In genomic region chr17:57507828-57508227, GRCh38 we compare ENCODE assay signal across 20 cellular contexts.
DNase-seq lines count a peak whose midpoint lies in the region; ATAC-seq and TF ChIP-seq lines count a peak whose summit lies in the region.
"Had no signal": no experiment of that assay in that cellular context is flagged by ENCODE, and none has a peak within 500 bp of the region (broad histone marks: within the 10 kb centered on the region; RNA-seq: fewer than 3 reads in every experiment).

No MANE protein-coding gene starts in this region.

- peaks cover 10% of the 10 kb centered on the region for H3K4me1 ChIP-seq in right cardiac atrium (ENCODE audit: control insufficient read depth, insufficient read depth, low read length)
- peaks cover 0 to 32% of the 10 kb centered on the region in 2 donors for H3K4me1 ChIP-seq in right atrium auricular region
- H3K4me1 ChIP-seq in ascending aorta, result peaks cover 0 to 13% of the 10 kb centered on the region in 2 donors

- WGBS in right cardiac atrium, result 61% methylated on average over 8 of the region's 8 CpGs

- intact Hi-C loops in right cardiac atrium (cut with DNase I) (no loop called here), ascending aorta (cut with DNase I) (no loop called here), left colon (cut with DNase I, micrococcal nuclease) (no loop called here)

- ATAC-seq in right cardiac atrium, result peak; percentile 9 to 23
- ATAC-seq in left colon, result no peak
- ATAC-seq: psoas muscle had no signal

- no peaks in the 10 kb centered on the region for H3K36me3 ChIP-seq in right atrium auricular region
- H3K36me3 ChIP-seq in ascending aorta, result no peaks in the 10 kb centered on the region
- H3K36me3 ChIP-seq: adrenal gland, cardiac muscle cell had no signal

- H3K27ac ChIP-seq in right cardiac atrium (ENCODE audit: low read length), result peak overlapping the region; percentile 19
- no peak overlapping the region for H3K27ac ChIP-seq in right atrium auricular region
- H3K27ac ChIP-seq in layer of hippocampus (ENCODE audit: low read depth, low read length), result peak overlapping the region; percentile 13
- H3K27ac ChIP-seq in ascending aorta, result no peak overlapping the region
- H3K27ac ChIP-seq: cardiac muscle cell, psoas muscle, RWPE1 had no signal

- no peak for DNase-seq in right cardiac atrium
- DNase-seq in right atrium auricular region (ENCODE audit: low spot score), result no peak
- peak; percentile 33 to 67 for DNase-seq in SHP77 (lab: John Stamatoyannopoulos, UW)
- no peak for DNase-seq in activated gamma-delta T cell treated with Interleukin-2 at 50 U/mL for 16 hours
- DNase-seq in ascending aorta (ENCODE audit: low spot score in 2 of 2), result no peak
- DNase-seq in left colon, result no peak
- DNase-seq: activated CD4-positive, CD25-positive, alpha-beta regulatory T cell treated with anti-CD3 and anti-CD28 coated beads, Interleukin-2, amount 50 U/mL, for 72 hours; CD4-positive, alpha-beta memory T cell; KG1; midbrain; NCI-H1048; NCI-H2107; psoas muscle; small intestine; stimulated activated CD4-positive, alpha-beta T cell treated with anti-CD3 and anti-CD28 coated beads, Interleukin-4, amount 100 ng/mL, for 1 hour; SW 1271 had no signal

- TF ChIP-seq CTCF in right atrium auricular region (IDR thresholded peaks at IDR 0.05) (no peak), ascending aorta (IDR thresholded peaks at IDR 0.05) (no peak)

- H3K27me3 ChIP-seq in right cardiac atrium (ENCODE audit: control insufficient read depth, insufficient read depth) (no peaks in the 10 kb centered on the region), right atrium auricular region (no peaks in the 10 kb centered on the region), layer of hippocampus (ENCODE audit: control insufficient read depth, insufficient read depth, low read length) (no peaks in the 10 kb centered on the region), ascending aorta (no peaks in the 10 kb centered on the region)
- H3K27me3 ChIP-seq: adrenal gland, cardiac muscle cell had no signal

- no peaks in the 10 kb centered on the region for H3K9me3 ChIP-seq in right cardiac atrium (ENCODE audit: control insufficient read depth, low read length)
- H3K9me3 ChIP-seq in right atrium auricular region, result no peaks in the 10 kb centered on the region
- no peaks in the 10 kb centered on the region for H3K9me3 ChIP-seq in ascending aorta
- H3K9me3 ChIP-seq: adrenal gland, psoas muscle had no signal

- H3K4me3 ChIP-seq in right cardiac atrium (ENCODE audit: low read length), result no peak overlapping the region
- no peak overlapping the region for H3K4me3 ChIP-seq in right atrium auricular region
- H3K4me3 ChIP-seq in ascending aorta, result no peak overlapping the region
- H3K4me3 ChIP-seq: adrenal gland, cardiac muscle cell, psoas muscle had no signal

Comparison
In these comparisons a context has a peak if more than half of its experiments do, and no peak if none do; other contexts are left out.
1. H3K27ac ChIP-seq: peak in right cardiac atrium (single experiment) and layer of hippocampus (single experiment); none in right atrium auricular region (0 of 2) and ascending aorta (0 of 2).
2. DNase-seq: peak in SHP77 (2 of 2); none in right cardiac atrium (0 of 3), right atrium auricular region (single experiment), activated gamma-delta T cell treated with Interleukin-2 at 50 U/mL for 16 hours (single experiment), ascending aorta (0 of 2) and left colon (0 of 2).